ENCODE assay signal across 1 cellular context in genomic region chr14:80468331-80469122, GRCh38.
TF ChIP-seq lines count a peak whose summit lies in the region.

No MANE protein-coding gene starts in this region.

TF ChIP-seq in HepG2, 621 proteins besides CTCF, POLR2A, EP300 and RAD21 (continued from another document and continues in another):
- TF ChIP-seq TFDP1 (CRISPR knock-in tag; IDR thresholded peaks at IDR 0.05; ENCODE audit: borderline replicate concordance) = no peak
- TF ChIP-seq KLF16 (CRISPR knock-in tag; IDR thresholded peaks at IDR 0.05) = peak in 1 of 2 experiments; percentile 93; a peak in 2 of 4 replicates
- no peak for TF ChIP-seq ZNF180 (CRISPR knock-in tag; IDR thresholded peaks at IDR 0.05; ENCODE audit: borderline replicate concordance, low read depth)
- TF ChIP-seq FOXC1 (CRISPR knock-in tag; IDR thresholded peaks at IDR 0.05; ENCODE audit: borderline replicate concordance) = no peak
- TF ChIP-seq PHF5A (CRISPR knock-in tag; IDR thresholded peaks at IDR 0.05; ENCODE audit: low read depth, unreplicated experiment) = peak; percentile 69
- TF ChIP-seq ZNF124 (CRISPR knock-in tag; IDR thresholded peaks at IDR 0.05) = no peak
- TF ChIP-seq ZFP41 (CRISPR knock-in tag; IDR thresholded peaks at IDR 0.05; ENCODE audit: borderline replicate concordance) = no peak
- no peak for TF ChIP-seq ZNF629 (CRISPR knock-in tag; conservative IDR thresholded peaks at IDR 0.05)
- TF ChIP-seq ZFP36L1 (CRISPR knock-in tag; IDR thresholded peaks at IDR 0.05) = no peak; the same call in 1 of the 2 replicates
- TF ChIP-seq RELA (CRISPR knock-in tag; IDR thresholded peaks at IDR 0.05) = no peak
- peak; percentile 97 for TF ChIP-seq FOXP1 (IDR thresholded peaks at IDR 0.05)
- TF ChIP-seq FOXP1 (CRISPR knock-in tag; IDR thresholded peaks at IDR 0.05) = peak; percentile 99
- no peak for TF ChIP-seq ZSCAN22 (CRISPR knock-in tag; IDR thresholded peaks at IDR 0.05)
- no peak for TF ChIP-seq WIZ (CRISPR knock-in tag; IDR thresholded peaks at IDR 0.05)
- no peak for TF ChIP-seq ESRRA (CRISPR knock-in tag; IDR thresholded peaks at IDR 0.05; ENCODE audit: low read depth)
- TF ChIP-seq PPARG (CRISPR knock-in tag; conservative IDR thresholded peaks at IDR 0.05) = 0 out of 2 replicates have a peak, but pooled peaks have one; percentile 43
- TF ChIP-seq ZBTB25 (CRISPR knock-in tag; IDR thresholded peaks at IDR 0.05) = peak; percentile 86
- peak; percentile 99 for TF ChIP-seq MIER3 (CRISPR knock-in tag; IDR thresholded peaks at IDR 0.05; ENCODE audit: borderline replicate concordance)
- TF ChIP-seq ZNF430 (CRISPR knock-in tag; IDR thresholded peaks at IDR 0.05) = 0 out of 2 replicates have a peak, but pooled peaks have one; percentile 41
- TF ChIP-seq ISL2 (CRISPR knock-in tag; IDR thresholded peaks at IDR 0.05) = peak; percentile 100
- TF ChIP-seq KAT2B (IDR thresholded peaks at IDR 0.05; ENCODE audit: borderline replicate concordance, low read depth, low read length) = no peak
- peak; percentile 98 for TF ChIP-seq NR2F6 (IDR thresholded peaks at IDR 0.05)
- peak; percentile 79 for TF ChIP-seq NR2F6 (CRISPR knock-in tag; IDR thresholded peaks at IDR 0.05)
- TF ChIP-seq POGZ (CRISPR knock-in tag; IDR thresholded peaks at IDR 0.05) = peak; percentile 66
- peak; percentile 90; the same call in 1 of the 2 replicates for TF ChIP-seq ZNF205 (CRISPR knock-in tag; IDR thresholded peaks at IDR 0.05)
- TF ChIP-seq ZBTB49 (CRISPR knock-in tag; IDR thresholded peaks at IDR 0.05; ENCODE audit: borderline replicate concordance) = no peak
- no peak for TF ChIP-seq ZNF646 (CRISPR knock-in tag; IDR thresholded peaks at IDR 0.05)
- no peak for TF ChIP-seq ARNT (IDR thresholded peaks at IDR 0.05)
- peak; percentile 86 for TF ChIP-seq DPF2 (CRISPR knock-in tag; IDR thresholded peaks at IDR 0.05; ENCODE audit: borderline replicate concordance, low read depth)
- no peak for TF ChIP-seq SRF (IDR thresholded peaks at IDR 0.05; ENCODE audit: low read depth, low read length)
- TF ChIP-seq TRIM24 (CRISPR knock-in tag; IDR thresholded peaks at IDR 0.05) = no peak; the same call in 1 of the 2 replicates
- TF ChIP-seq ATM (IDR thresholded peaks at IDR 0.05; ENCODE audit: borderline replicate concordance) = no peak
- TF ChIP-seq RFX5 (IDR thresholded peaks at IDR 0.05; ENCODE audit: low read depth, low read length) = peak; percentile 94
- TF ChIP-seq ZNF362 (CRISPR knock-in tag; IDR thresholded peaks at IDR 0.05; ENCODE audit: borderline replicate concordance) = peak; percentile 70; the same call in 1 of the 2 replicates
- peak; percentile 100 for TF ChIP-seq FOXA3 (CRISPR knock-in tag; IDR thresholded peaks at IDR 0.05)
- TF ChIP-seq MAFK (conservative IDR thresholded peaks at IDR 0.05 in 1 of 2, IDR thresholded peaks at IDR 0.05 in 1 of 2; ENCODE audit: low read length in 2 of 2) = no peak
- TF ChIP-seq REL (CRISPR knock-in tag; conservative IDR thresholded peaks at IDR 0.05) = no peak
- peak; percentile 61; the same call in 1 of the 2 replicates for TF ChIP-seq ZNF556 (CRISPR knock-in tag; IDR thresholded peaks at IDR 0.05; ENCODE audit: borderline replicate concordance)
- TF ChIP-seq ARID4A (CRISPR knock-in tag; IDR thresholded peaks at IDR 0.05; ENCODE audit: borderline replicate concordance) = no peak; the same call in 1 of the 2 replicates
- TF ChIP-seq HOXD1 (CRISPR knock-in tag; IDR thresholded peaks at IDR 0.05) = peak; percentile 98
- TF ChIP-seq KLF13 (CRISPR knock-in tag; IDR thresholded peaks at IDR 0.05) = no peak
- TF ChIP-seq U2AF2 (IDR thresholded peaks at IDR 0.05; ENCODE audit: low read depth, low read length) = no peak
- TF ChIP-seq CERS6 (CRISPR knock-in tag; IDR thresholded peaks at IDR 0.05) = no peak
- TF ChIP-seq ZNF367 (CRISPR knock-in tag; IDR thresholded peaks at IDR 0.05; ENCODE audit: borderline replicate concordance) = no peak
- TF ChIP-seq PRDM4 (CRISPR knock-in tag; IDR thresholded peaks at IDR 0.05; ENCODE audit: borderline replicate concordance) = no peak
